Comparison of ENCODE assay signal across 22 cellular contexts in the genomic region with DNA sequence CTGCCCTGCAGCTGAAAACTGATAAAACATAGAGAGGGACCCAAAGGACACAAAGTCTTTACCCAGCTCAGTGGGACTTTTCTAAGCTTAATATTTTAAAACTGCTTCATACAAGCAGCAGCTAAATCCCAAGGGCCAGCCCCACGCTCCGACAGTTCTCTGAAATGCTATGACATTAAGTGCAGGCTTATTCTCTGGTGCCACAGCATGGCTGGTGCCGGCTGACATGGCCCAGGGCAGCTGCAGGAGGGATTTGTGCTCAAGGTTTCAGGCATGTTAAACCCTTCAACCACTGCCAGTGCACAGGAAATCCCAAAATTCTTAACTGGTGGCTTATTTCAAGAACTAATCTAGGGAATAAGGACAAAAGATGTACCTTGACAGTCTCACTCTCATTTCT.
"Had no signal": no experiment of that assay in that cellular context is flagged by ENCODE, and none has a peak within 500 bp of the region (broad histone marks: within the 10 kb centered on the region; RNA-seq: fewer than 3 reads in every experiment).

No MANE protein-coding gene starts in this region.

- H3K36me3 ChIP-seq: colonic mucosa, esophagus muscularis mucosa, pancreas, vagina had no signal

- H3K9me3 ChIP-seq: colonic mucosa, esophagus muscularis mucosa, pancreas, testis, vagina had no signal

- DNase-seq: activated CD4-positive, alpha-beta T cell treated with anti-CD3 and anti-CD28 coated beads, Interleukin-2, amount 50 U/mL, for 4 hours; activated CD8-positive, alpha-beta memory T cell treated with anti-CD3 and anti-CD28 coated beads, Interleukin-2, amount 50 U/mL, for 48 hours; activated naive CD4-positive, alpha-beta T cell; activated naive CD8-positive, alpha-beta T cell treated with anti-CD3 and anti-CD28 coated beads for 36 hours; activated T-cell treated with anti-CD3 and anti-CD28 coated beads, Interleukin-2, amount 50 U/mL, for 4 hours; colonic mucosa; dorsolateral prefrontal cortex; effector memory CD8-positive, alpha-beta T cell; left colon; natural killer cell; pancreas; stimulated activated CD4-positive, alpha-beta T cell treated with anti-CD3 and anti-CD28 coated beads, Interleukin-4, amount 100 ng/mL, for 1 hour; stimulated activated naive CD4-positive, alpha-beta T cell; T-helper 9 cell; testis had no signal

- H3K36me3 Mint-ChIP-seq: activated naive CD8-positive, alpha-beta T cell treated with anti-CD3 and anti-CD28 coated beads for 36 hours; natural killer cell; type B pancreatic cell; WTC11 had no signal

- H3K4me1 ChIP-seq: colonic mucosa, testis had no signal

- H3K27me3 ChIP-seq: colonic mucosa, dorsolateral prefrontal cortex, esophagus muscularis mucosa, pancreas, testis, vagina had no signal

- H3K4me3 ChIP-seq: colonic mucosa, dorsolateral prefrontal cortex, esophagus muscularis mucosa, lung, pancreas, testis, vagina had no signal

- H3K9me3 Mint-ChIP-seq: activated naive CD8-positive, alpha-beta T cell treated with anti-CD3 and anti-CD28 coated beads for 36 hours; activated T-cell treated with anti-CD3 and anti-CD28 coated beads, Interleukin-2, amount 50 U/mL, for 4 hours; activated T-helper 2 cell treated with anti-CD3 and anti-CD28 coated beads, Interferon-gamma antibody, Interleukin-2, Interleukin-4, amounts not matched to agents 10 μg/mL and 5 μg/mL and 100 μg/mL, durations not matched to agents 14 hours and 24 hours and 36 hours; effector memory CD8-positive, alpha-beta T cell; natural killer cell; type B pancreatic cell; WTC11 had no signal

- H3K27me3 Mint-ChIP-seq: activated naive CD8-positive, alpha-beta T cell treated with anti-CD3 and anti-CD28 coated beads for 36 hours; type B pancreatic cell had no signal

- H3K27ac Mint-ChIP-seq: activated naive CD8-positive, alpha-beta T cell treated with anti-CD3 and anti-CD28 coated beads for 36 hours; activated T-helper 2 cell treated with anti-CD3 and anti-CD28 coated beads, Interferon-gamma antibody, Interleukin-2, Interleukin-4, amounts not matched to agents 10 μg/mL and 5 μg/mL and 100 μg/mL, durations not matched to agents 14 hours and 24 hours and 36 hours; effector memory CD8-positive, alpha-beta T cell; natural killer cell; type B pancreatic cell; WTC11 had no signal

- ATAC-seq: activated T-cell treated with anti-CD3 and anti-CD28 coated beads, Interleukin-2, amount 50 U/mL, for 4 hours; effector memory CD8-positive, alpha-beta T cell; left colon; natural killer cell; pancreas; sciatic nerve; WTC11 had no signal

- H3K4me1 Mint-ChIP-seq: activated naive CD8-positive, alpha-beta T cell treated with anti-CD3 and anti-CD28 coated beads for 36 hours; natural killer cell had no signal

- H3K4me3 Mint-ChIP-seq: activated naive CD8-positive, alpha-beta T cell treated with anti-CD3 and anti-CD28 coated beads for 36 hours; activated T-cell treated with anti-CD3 and anti-CD28 coated beads, Interleukin-2, amount 50 U/mL, for 4 hours; effector memory CD8-positive, alpha-beta T cell; natural killer cell; type B pancreatic cell; WTC11 had no signal

- H3K27ac ChIP-seq: colonic mucosa, dorsolateral prefrontal cortex, esophagus muscularis mucosa, pancreas, testis, vagina had no signal
